Comparison of ENCODE assay signal across 8 cellular contexts in genomic region chr5:159456722-159457462, GRCh38.
A peak's percentile ranks its signal among the peaks of the same experiment; 100 is the strongest.
DNase-seq lines count a peak whose midpoint lies in the region; ATAC-seq, FAIRE-seq and TF ChIP-seq lines count a peak whose summit lies in the region.

No MANE protein-coding gene starts in this region.

- H3K27me3 ChIP-seq in GM12878 (replicated peaks in 1 of 2; ENCODE audit: control insufficient read depth in 2 of 2, insufficient read depth in 2 of 2, low read length in 1 of 2) (no peaks in the 10 kb centered on the region), prostate gland (replicated peaks; ENCODE audit: insufficient read depth) (peaks cover 6% of the 10 kb centered on the region)

- peaks cover 25% of the 10 kb centered on the region for H3K36me3 Mint-ChIP-seq in stimulated activated effector memory CD8-positive, alpha-beta T cell treated with anti-CD3 and anti-CD28 coated beads, Interleukin-12 subunit alpha, Interleukin-12 subunit beta, amount 100 ng/mL, for 72 hours

- H3K36me3 ChIP-seq in GM12878 (ENCODE audit: control insufficient read depth in 2 of 2, insufficient read depth in 2 of 2, low read length in 1 of 2) (no peaks in the 10 kb centered on the region), prostate gland (no peaks in the 10 kb centered on the region)

- no peak for TF ChIP-seq RAD21 in GM12878 (IDR thresholded peaks at IDR 0.05; ENCODE audit: insufficient read depth, low read depth, low read length)

- peaks cover 58% of the 10 kb centered on the region for H3K4me1 ChIP-seq in GM12878 (ENCODE audit: control insufficient read depth, insufficient read depth, low read length)
- no peaks in the 10 kb centered on the region for H3K4me1 ChIP-seq in prostate gland (replicated peaks)

- H3K4me3 ChIP-seq in GM12878 (peak overlapping the region; percentile 14; the same call in 1 of the 2 replicates), prostate gland (no peak overlapping the region)

- no peak overlapping the region for H2AFZ ChIP-seq in GM12878 (ENCODE audit: control insufficient read depth, low read depth, low read length)

- POLR2A ChIA-PET in GM12878 (lab: Charles Lee): interaction anchor here (0.5 to 2.8 kb wide), 7 partner anchors 26 to 58 kb away, joined by 3 to 10 read pairs (median 6); no protein-coding TSS in a partner anchor

- DNase-seq in GM10266 (ENCODE audit: extremely low spot score): peak; percentile 79
- peak; percentile 80 for DNase-seq in M059J (ENCODE audit: low read depth)
- DNase-seq in GM12878 (ENCODE audit: low read depth, low spot score): peak; percentile 96
- peak; percentile 21 to 83 for DNase-seq in stimulated activated effector memory CD8-positive, alpha-beta T cell treated with anti-CD3 and anti-CD28 coated beads, Interleukin-12 subunit alpha, Interleukin-12 subunit beta, amount 100 ng/mL, for 72 hours (ENCODE audit: low spot score in 2 of 2)
- no peak for DNase-seq in NCI-H345 (lab: John Stamatoyannopoulos, UW)
- DNase-seq in NCI-H1436 (lab: John Stamatoyannopoulos, UW): no peak
- no peak for DNase-seq in prostate gland (ENCODE audit: low spot score)

- no peaks in the 10 kb centered on the region; the same call in 2 of the 3 replicates for H3K9me3 ChIP-seq in GM12878 (replicated peaks; ENCODE audit: control insufficient read depth, insufficient read depth, low read length)
- no peaks in the 10 kb centered on the region for H3K9me3 ChIP-seq in prostate gland

- intact Hi-C loops in GM12878 (cut with micrococcal nuclease; ENCODE audit: unreplicated experiment): loop anchor here (1.0 to 5.0 kb wide), 3 partner anchors 45 to 1010 kb away; no protein-coding TSS in a partner anchor
- intact Hi-C loops in prostate gland (cut with DNase I): no loop called here

- peak; percentile 94 for FAIRE-seq in GM12878 (lab: Jason Lieb, UNC)

- no peaks in the 10 kb centered on the region for H4K20me1 ChIP-seq in GM12878 (ENCODE audit: control insufficient read depth, insufficient read depth)

- BruUV-seq in GM12878 (replicated peaks; lab: Mats Ljungman, UMichigan): no TSS peak

- peaks cover 44% of the 10 kb centered on the region for H3K4me1 Mint-ChIP-seq in stimulated activated effector memory CD8-positive, alpha-beta T cell treated with anti-CD3 and anti-CD28 coated beads, Interleukin-12 subunit alpha, Interleukin-12 subunit beta, amount 100 ng/mL, for 72 hours

- in situ Hi-C loops in GM12878 (cut with MboI): no loop called here

- no peak for TF ChIP-seq CTCF in GM10266 (IDR thresholded peaks at IDR 0.05; ENCODE audit: control insufficient read depth, insufficient read depth, low read depth, missing control alignments)
- no peak for TF ChIP-seq CTCF in GM12878 (IDR thresholded peaks at IDR 0.05 in 2 of 3, conservative IDR thresholded peaks at IDR 0.05 in 1 of 3; ENCODE audit: control insufficient read depth in 2 of 3, extremely low read depth in 1 of 3, insufficient read depth in 1 of 3, low read depth in 3 of 3, low read length in 3 of 3)
- TF ChIP-seq CTCF in prostate gland (IDR thresholded peaks at IDR 0.05): no peak

- SMC1A ChIA-PET in GM12878 (lab: Charles Lee; ENCODE audit: uncharacterized antibody, unreplicated experiment): interaction anchor here (0.6 to 6.8 kb wide), 15 partner anchors 8 to 1726 kb away, joined by 3 to 65 read pairs (median 6); no protein-coding TSS in a partner anchor

- peak; percentile 97 for TF ChIP-seq EP300 in GM12878 (IDR thresholded peaks at IDR 0.05; ENCODE audit: borderline replicate concordance in 1 of 2, control insufficient read depth in 1 of 2, low read depth in 2 of 2, low read length in 2 of 2)

- H3K9ac ChIP-seq in GM12878 (ENCODE audit: control insufficient read depth, insufficient read depth, low read length): no peak overlapping the region

- peak overlapping the region; percentile 0 for H3K27ac Mint-ChIP-seq in stimulated activated effector memory CD8-positive, alpha-beta T cell treated with anti-CD3 and anti-CD28 coated beads, Interleukin-12 subunit alpha, Interleukin-12 subunit beta, amount 100 ng/mL, for 72 hours

- H3K4me3 Mint-ChIP-seq in stimulated activated effector memory CD8-positive, alpha-beta T cell treated with anti-CD3 and anti-CD28 coated beads, Interleukin-12 subunit alpha, Interleukin-12 subunit beta, amount 100 ng/mL, for 72 hours: no peak overlapping the region

- peak overlapping the region; percentile 56 for H3K4me2 ChIP-seq in GM12878 (ENCODE audit: control insufficient read depth, insufficient read depth)

- RAD21 ChIA-PET in GM12878 (lab: Charles Lee; ENCODE audit: unreplicated experiment): interaction anchor here (0.6 to 6.7 kb wide), 11 partner anchors 15 to 300 kb away, joined by 3 to 45 read pairs (median 8); no protein-coding TSS in a partner anchor

- H3K9me3 Mint-ChIP-seq in stimulated activated effector memory CD8-positive, alpha-beta T cell treated with anti-CD3 and anti-CD28 coated beads, Interleukin-12 subunit alpha, Interleukin-12 subunit beta, amount 100 ng/mL, for 72 hours: no peaks in the 10 kb centered on the region

- ATAC-seq in GM21717 (IDR thresholded peaks at IDR 0.05; ENCODE audit: unreplicated experiment) (peak; percentile 80), GM12878 (peak; percentile 70)
- ATAC-seq in stimulated activated effector memory CD8-positive, alpha-beta T cell treated with anti-CD3 and anti-CD28 coated beads, Interleukin-12 subunit alpha, Interleukin-12 subunit beta, amount 100 ng/mL, for 72 hours: peak; percentile 95

- no peaks in the 10 kb centered on the region for H3K79me2 ChIP-seq in GM12878 (ENCODE audit: control insufficient read depth, insufficient read depth, low read length)

- TF ChIP-seq POLR2A in GM12878 (IDR thresholded peaks at IDR 0.05; ENCODE audit: low read depth, low read length) (no peak), prostate gland (IDR thresholded peaks at IDR 0.05) (no peak)

- H3K27ac ChIP-seq in GM12878 (ENCODE audit: control insufficient read depth, insufficient read depth) (peak overlapping the region; percentile 41), prostate gland (no peak overlapping the region)

- CTCF ChIA-PET in GM12878 (lab: Yijun Ruan, JAX): interaction anchor here (0.8 to 3.3 kb wide), 17 partner anchors 8 to 194 kb away, joined by 3 to 15 read pairs (median 5); no protein-coding TSS in a partner anchor

TF ChIP-seq in GM12878, 131 proteins besides CTCF, POLR2A, EP300 and RAD21 (continues in another document):
- TF ChIP-seq ETV6 (conservative IDR thresholded peaks at IDR 0.05 in 1 of 2, IDR thresholded peaks at IDR 0.05 in 1 of 2; ENCODE audit: borderline replicate concordance in 1 of 2, low read depth in 1 of 2): peak in 1 of 2 experiments; percentile 98; a peak in 2 of 4 replicates
- TF ChIP-seq JUNB (IDR thresholded peaks at IDR 0.05): peak; percentile 100
- peak; percentile 100 for TF ChIP-seq POU2F2 (IDR thresholded peaks at IDR 0.05; ENCODE audit: borderline replicate concordance, low read depth, low read length)
- TF ChIP-seq PKNOX1 (IDR thresholded peaks at IDR 0.05): peak; percentile 47
- TF ChIP-seq ZNF622 (IDR thresholded peaks at IDR 0.05): no peak
- no peak for TF ChIP-seq CHD4 (IDR thresholded peaks at IDR 0.05)
- TF ChIP-seq MYC (IDR thresholded peaks at IDR 0.05; ENCODE audit: insufficient read depth, insufficient read length, insufficient replicate concordance, low read length, severe bottlenecking): no peak
- TF ChIP-seq BCL11A (IDR thresholded peaks at IDR 0.05; ENCODE audit: low read depth, low read length): peak; percentile 100
- TF ChIP-seq ZNF592 (IDR thresholded peaks at IDR 0.05): no peak
- TF ChIP-seq SRF (IDR thresholded peaks at IDR 0.05; ENCODE audit: low read depth in 2 of 2, low read length in 2 of 2): peak in 1 of 2 experiments; percentile 88; a peak in 2 of 4 replicates
- no peak for TF ChIP-seq CHD2 (IDR thresholded peaks at IDR 0.05; ENCODE audit: borderline replicate concordance, low read depth, low read length)
- TF ChIP-seq BHLHE40 (IDR thresholded peaks at IDR 0.05; ENCODE audit: borderline replicate concordance in 1 of 2, low read depth in 2 of 2, low read length in 1 of 2): peak; percentile 91 to 92
- TF ChIP-seq IRF4 (IDR thresholded peaks at IDR 0.05; ENCODE audit: low read depth, low read length): peak; percentile 100
- peak; percentile 95 for TF ChIP-seq NBN (IDR thresholded peaks at IDR 0.05)

Comparison
In these comparisons a context has a peak if more than half of its experiments do, and no peak if none do; other contexts are left out.
1. DNase-seq: peak in GM10266 (single experiment), M059J (single experiment), GM12878 (single experiment) and stimulated activated effector memory CD8-positive, alpha-beta T cell treated with anti-CD3 and anti-CD28 coated beads, Interleukin-12 subunit alpha, Interleukin-12 subunit beta, amount 100 ng/mL, for 72 hours (2 of 2); none in NCI-H345 (single experiment), NCI-H1436 (single experiment) and prostate gland (single experiment).
2. Peak in every context shown above with its lines, with median percentiles within 50 percentile points of each other: ATAC-seq.